ENCODE assay signal across 16 cellular contexts in genomic region chr4:39103291-39103690, GRCh38. TPM values are rescaled to one million over a fixed set of nuclear protein-coding genes. Genes with fewer than 3 reads are reported as not detected.
DNase-seq lines count a peak whose midpoint lies in the region; ATAC-seq, FAIRE-seq and TF ChIP-seq lines count a peak whose summit lies in the region.
"Had no signal": no experiment of that assay in that cellular context is flagged by ENCODE, and none has a peak within 500 bp of the region (broad histone marks: within the 10 kb centered on the region; RNA-seq: fewer than 3 reads in every experiment).

No MANE protein-coding gene starts in this region.

- peak; percentile 8 for DNase-seq in ELR (ENCODE audit: low read depth)
- no peak for DNase-seq in GM18507 (ENCODE audit: extremely low spot score, insufficient read length, low read depth)
- peak; percentile 11 for DNase-seq in OCI-M1 (lab: John Stamatoyannopoulos, UW)
- DNase-seq in GM12878 (ENCODE audit: low read depth, low spot score) = no peak
- DNase-seq in mucosa of gallbladder (ENCODE audit: low spot score) = no peak
- no peak for DNase-seq in GM20000 (ENCODE audit: low spot score)
- no peak for DNase-seq in NK-92 (lab: John Stamatoyannopoulos, UW; ENCODE audit: unreplicated experiment)
- no peak for DNase-seq in KG1 (lab: John Stamatoyannopoulos, UW)
- DNase-seq: Caco-2, IMR-90, NCI-H2029 treated with DMSO at 0.1 percent for 48 hours, NCI-H524, PC-9, SIG-M5 had no signal

- peak; percentile 71 for ATAC-seq in GM12878

- no peak for TF ChIP-seq EP300 in GM12878 (IDR thresholded peaks at IDR 0.05; ENCODE audit: borderline replicate concordance in 1 of 2, control insufficient read depth in 1 of 2, low read depth in 2 of 2, low read length in 2 of 2)

- no peak for TF ChIP-seq POLR2A in GM12878 (IDR thresholded peaks at IDR 0.05; ENCODE audit: low read depth, low read length)

- H3K79me2 ChIP-seq in GM12878 (ENCODE audit: control insufficient read depth, insufficient read depth, low read length) = no peaks in the 10 kb centered on the region

- POLR2A ChIA-PET in GM12878 (lab: Charles Lee) = interaction anchor here (0.6 to 0.9 kb wide), 3 partner anchors 74 to 181 kb away, joined by 3 to 6 read pairs (median 5); no protein-coding TSS in a partner anchor

- H4K20me1 ChIP-seq in GM12878 (ENCODE audit: control insufficient read depth, insufficient read depth) = no peaks in the 10 kb centered on the region

- peak; percentile 26; the same call in 1 of the 2 replicates for TF ChIP-seq RAD21 in GM12878 (IDR thresholded peaks at IDR 0.05; ENCODE audit: insufficient read depth, low read depth, low read length)

- peak in 1 of 3 experiments; percentile 25; a peak in 1 of 6 replicates for TF ChIP-seq CTCF in GM12878 (IDR thresholded peaks at IDR 0.05 in 2 of 3, conservative IDR thresholded peaks at IDR 0.05 in 1 of 3; ENCODE audit: control insufficient read depth in 2 of 3, extremely low read depth in 1 of 3, insufficient read depth in 1 of 3, low read depth in 3 of 3, low read length in 3 of 3)
- no peak for TF ChIP-seq CTCF in GM20000 (IDR thresholded peaks at IDR 0.05; ENCODE audit: extremely low read depth, missing control alignments)

- no peaks in the 10 kb centered on the region; a peak in 3 of 4 replicates for H3K36me3 ChIP-seq in GM12878 (ENCODE audit: control insufficient read depth in 2 of 2, insufficient read depth in 2 of 2, low read length in 1 of 2)

- no peak overlapping the region for H3K4me3 ChIP-seq in GM12878
- H3K4me3 ChIP-seq: PC-9 had no signal

- no peak overlapping the region for H3K4me2 ChIP-seq in GM12878 (ENCODE audit: control insufficient read depth, insufficient read depth)
- H3K4me2 ChIP-seq: PC-9 had no signal

- 99% methylated on average over 6 of the region's 6 CpGs for WGBS in GM12878 (ENCODE audit: insufficient coverage, insufficient replicate concordance, low lambda C conversion rate, missing lambda C conversion rate)

- H3K9ac ChIP-seq in GM12878 (ENCODE audit: control insufficient read depth, insufficient read depth, low read length) = no peak overlapping the region

- CTCF ChIA-PET in GM12878 (lab: Yijun Ruan, JAX) = interaction anchor here (1.2 to 2.8 kb wide), 4 partner anchors 21 to 200 kb away, joined by 3 to 10 read pairs (median 4); no protein-coding TSS in a partner anchor

- no TSS peak for BruUV-seq in GM12878 (replicated peaks; lab: Mats Ljungman, UMichigan)

- SMC1A ChIA-PET in GM12878 (lab: Charles Lee; ENCODE audit: uncharacterized antibody, unreplicated experiment) = interaction anchor here (0.8 to 1.0 kb wide), 3 partner anchors 54 to 201 kb away, joined by 3 to 5 read pairs (median 3); no protein-coding TSS in a partner anchor

- peak; percentile 21 for FAIRE-seq in GM18507 (lab: Jason Lieb, UNC)
- FAIRE-seq in GM12878 (lab: Jason Lieb, UNC) = peak; percentile 13
- FAIRE-seq: G401.6, H54 had no signal

- no peaks in the 10 kb centered on the region for H3K27me3 ChIP-seq in GM12878 (replicated peaks in 1 of 2; ENCODE audit: control insufficient read depth in 2 of 2, insufficient read depth in 2 of 2, low read length in 1 of 2)

- no peak overlapping the region for H3K27ac ChIP-seq in GM12878 (ENCODE audit: control insufficient read depth, insufficient read depth)
- H3K27ac ChIP-seq: PC-9 had no signal

- RAD21 ChIA-PET in GM12878 (lab: Charles Lee; ENCODE audit: unreplicated experiment) = interaction anchor here (0.6 to 2.8 kb wide), 4 partner anchors 199 to 640 kb away, joined by 3 to 23 read pairs (median 4); no protein-coding TSS in a partner anchor

- intact Hi-C loops in GM12878 (cut with micrococcal nuclease; ENCODE audit: unreplicated experiment) = no loop called here

- no peaks in the 10 kb centered on the region for H3K9me3 ChIP-seq in GM12878 (replicated peaks; ENCODE audit: control insufficient read depth, insufficient read depth, low read length)
- H3K9me3 ChIP-seq: Caco-2 had no signal

- no peak overlapping the region for H2AFZ ChIP-seq in GM12878 (ENCODE audit: control insufficient read depth, low read depth, low read length)
- H2AFZ ChIP-seq: PC-9 had no signal

- in situ Hi-C loops in GM12878 (cut with MboI) = no loop called here

- H3K4me1 ChIP-seq in GM12878 (ENCODE audit: control insufficient read depth, insufficient read depth, low read length) = no peaks in the 10 kb centered on the region
- H3K4me1 ChIP-seq: Caco-2 had no signal

TF ChIP-seq in GM12878, 131 proteins besides CTCF, POLR2A, EP300 and RAD21:
- TF ChIP-seq JUND (IDR thresholded peaks at IDR 0.05; ENCODE audit: low read depth, low read length) (no peak), ZNF622 (IDR thresholded peaks at IDR 0.05) (no peak)

RNA-seq across cellular contexts. Expression of gene KLHL5, which starts 41.3 kb away (rescaled TPM):
- total RNA-seq in GM12878 (2013; cell fraction: nucleolus; rRNA removed) = 37.6 and 40.5 TPM in 2 replicates
- total RNA-seq in GM12878 (2014; rRNA removed) (11.7 and 14.2 TPM in 2 replicates), GM12878 (2014; rRNA removed; fragmentation: Illumina TruSeq; extraction: Trizol) (19.5 and 21.6 TPM in 2 replicates), GM12878 (2021) (16.9 and 19.7 TPM in 2 replicates), mucosa of gallbladder (29.6 TPM)
- polyA plus RNA-seq in GM12878 (2011; ENCODE audit: low read depth) = 7.5 TPM
- polyA plus RNA-seq in GM12878 (2011; rRNA removed) (27.3 and 31.3 TPM in 2 replicates), GM12878 (2014; fragmentation: Illumina TruSeq; extraction: Trizol) (15.7 and 20.2 TPM in 2 replicates), GM12878 (2014; fragmentation: Nextera tagmentation; extraction: Ambion mirVana) (1 to 10 TPM; 4.7 to 7.4 TPM), GM12878 (2014; rRNA removed) (12.1 and 13.5 TPM in 2 replicates), GM12878 (2016; fragmentation: Nextera tagmentation; extraction: Ambion mirVana) (10 to 100 TPM in 1 of 2 experiments, 1 to 10 TPM in 1; 9.8 to 10.6 TPM)
- polyA plus RNA-seq in GM12878 (2011; cell fraction: cytosol; rRNA removed) = 14.5 and 17.8 TPM in 2 replicates
- 15.9 and 21.8 TPM in 2 replicates for polyA plus RNA-seq in GM12878 (2011; cell fraction: nucleus; rRNA removed)
- 9.0 and 10.2 TPM in 2 replicates for polyA plus RNA-seq in GM12878 (2012)
- 32.2 and 62.2 TPM in 2 replicates for polyA minus RNA-seq in GM12878 (2011; rRNA and poly(A)+ RNA removed)
- polyA minus RNA-seq in GM12878 (2011; cell fraction: cytosol; rRNA and poly(A)+ RNA removed) = 12.7 and 13.5 TPM in 2 replicates
- polyA minus RNA-seq in GM12878 (2011; cell fraction: nucleus; rRNA and poly(A)+ RNA removed) = 14.0 and 24.4 TPM in 2 replicates

Comparison
In these comparisons a context has a peak if more than half of its experiments do, and no peak if none do; other contexts are left out.
1. DNase-seq: peak in ELR (single experiment) and OCI-M1 (single experiment); none in GM18507 (single experiment), GM12878 (single experiment), mucosa of gallbladder (single experiment), GM20000 (single experiment), NK-92 (single experiment) and KG1 (single experiment).